In the genomic region with DNA sequence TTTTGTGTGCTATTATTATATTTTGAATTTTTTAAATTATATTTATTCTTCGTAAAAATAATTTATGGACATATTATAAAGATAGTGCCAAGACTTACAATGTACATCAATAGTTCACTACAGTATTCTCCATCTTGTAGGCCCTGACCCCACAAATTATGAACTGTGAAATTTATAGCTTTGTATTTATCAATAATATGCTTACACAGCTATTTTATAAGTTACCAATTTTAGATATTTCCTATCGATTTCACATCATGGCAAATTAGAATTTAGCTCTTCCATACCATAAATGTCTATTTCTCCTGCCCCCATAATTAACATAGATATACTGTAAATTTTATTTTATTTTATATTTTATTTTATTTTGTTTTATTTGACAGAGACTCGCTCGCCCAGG, we compare ENCODE assay signal across 9 cellular contexts.
"Had no signal": no experiment of that assay in that cellular context is flagged by ENCODE, and none has a peak within 500 bp of the region (broad histone marks: within the 10 kb centered on the region; RNA-seq: fewer than 3 reads in every experiment).

No MANE protein-coding gene starts in this region.

- H3K27ac Mint-ChIP-seq: H9 had no signal

- H3K27ac ChIP-seq: GM23248, KMS-11 had no signal

- H3K4me3 ChIP-seq: GM23248 had no signal

- H3K4me2 ChIP-seq: KMS-11 had no signal

- H3K4me3 Mint-ChIP-seq: H9 had no signal

- H3K9ac ChIP-seq: GM23248, KMS-11 had no signal

- DNase-seq: GM23248, GOT3, H9, HCEC 1CT, Karpas-422, KBM-7 had no signal

- FAIRE-seq: H54, HTR-8/SVneo had no signal

- H2AFZ ChIP-seq: GM23248 had no signal
